ENCODE assay signal across 1 cellular context in genomic region chr3:32577174-32577573, GRCh38.
TF ChIP-seq lines count a peak whose summit lies in the region.

No MANE protein-coding gene starts in this region.

TF ChIP-seq in IMR-90, 13 proteins besides CTCF, POLR2A, EP300 and RAD21 (continued from another document):
- TF ChIP-seq RFX5 (IDR thresholded peaks at IDR 0.05; ENCODE audit: low read depth, low read length), result no peak
- TF ChIP-seq, protein P1, sequence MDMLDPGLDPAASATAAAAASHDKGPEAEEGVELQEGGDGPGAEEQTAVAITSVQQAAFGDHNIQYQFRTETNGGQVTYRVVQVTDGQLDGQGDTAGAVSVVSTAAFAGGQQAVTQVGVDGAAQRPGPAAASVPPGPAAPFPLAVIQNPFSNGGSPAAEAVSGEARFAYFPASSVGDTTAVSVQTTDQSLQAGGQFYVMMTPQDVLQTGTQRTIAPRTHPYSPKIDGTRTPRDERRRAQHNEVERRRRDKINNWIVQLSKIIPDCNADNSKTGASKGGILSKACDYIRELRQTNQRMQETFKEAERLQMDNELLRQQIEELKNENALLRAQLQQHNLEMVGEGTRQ (IDR thresholded peaks at IDR 0.05; ENCODE audit: low read depth, low read length), result no peak
- no peak for TF ChIP-seq CHD1 (IDR thresholded peaks at IDR 0.05; ENCODE audit: low read depth, low read length)
- TF ChIP-seq BHLHE40 (IDR thresholded peaks at IDR 0.05; ENCODE audit: low read depth, low read length), result no peak
- TF ChIP-seq MXI1 (IDR thresholded peaks at IDR 0.05; ENCODE audit: borderline replicate concordance, low read depth, low read length), result no peak
- no peak for TF ChIP-seq CEBPB (IDR thresholded peaks at IDR 0.05; ENCODE audit: low read depth, low read length)
- TF ChIP-seq RCOR1 (IDR thresholded peaks at IDR 0.05; ENCODE audit: insufficient replicate concordance, low read length), result no peak
- no peak for TF ChIP-seq MAZ (IDR thresholded peaks at IDR 0.05; ENCODE audit: borderline replicate concordance, low read depth, low read length)
- no peak for TF ChIP-seq SMC3 (IDR thresholded peaks at IDR 0.05; ENCODE audit: low read depth, low read length)
TF ChIP-seq in IMR-90: peak in this region for 0.
